Comparison of ENCODE assay signal across 26 cellular contexts in genomic region chr1:165137551-165138316, GRCh38.
"Had no signal": no experiment of that assay in that cellular context is flagged by ENCODE, and none has a peak within 500 bp of the region (broad histone marks: within the 10 kb centered on the region; RNA-seq: fewer than 3 reads in every experiment).

No MANE protein-coding gene starts in this region.

- H3K9me3 ChIP-seq: gastrocnemius medialis, left lung, mucosa of descending colon, prostate gland, right atrium auricular region, sigmoid colon, testis, tibial artery had no signal

- H3K4me3 ChIP-seq: dorsolateral prefrontal cortex, gastrocnemius medialis, left lung, mucosa of descending colon, prostate gland, right atrium auricular region, sigmoid colon, testis, tibial artery had no signal

- H3K9me3 Mint-ChIP-seq: mesothelial cell of epicardium; natural killer cell treated with Interleukin-12 subunit alpha and Interleukin-12 subunit beta and Interleukin-15 and Interleukin-18, amount 100 ng/mL, for 72 hours; neural crest cell; type B pancreatic cell had no signal

- ATAC-seq: gastrocnemius medialis; left cardiac atrium; left lung; mucosa of descending colon; natural killer cell treated with Interleukin-12 subunit alpha and Interleukin-12 subunit beta and Interleukin-15 and Interleukin-18, amount 100 ng/mL, for 72 hours; stimulated activated effector memory CD8-positive, alpha-beta T cell treated with anti-CD3 and anti-CD28 coated beads, Interleukin-12 subunit alpha, Interleukin-12 subunit beta, amount 100 ng/mL, for 72 hours; stimulated activated naive CD8-positive, alpha-beta T cell treated with anti-CD3 and anti-CD28 coated beads, Interleukin-15, Interleukin-2, amounts not matched to agents 100 U/mL and 50 U/mL, for 24 hours had no signal

- H2AFZ ChIP-seq: parathyroid adenoma had no signal

- H3K9ac ChIP-seq: parathyroid adenoma had no signal

- H3K27ac Mint-ChIP-seq: mesothelial cell of epicardium; natural killer cell treated with Interleukin-12 subunit alpha and Interleukin-12 subunit beta and Interleukin-15 and Interleukin-18, amount 100 ng/mL, for 72 hours; stimulated activated effector memory CD8-positive, alpha-beta T cell treated with anti-CD3 and anti-CD28 coated beads, Interleukin-12 subunit alpha, Interleukin-12 subunit beta, amount 100 ng/mL, for 72 hours; type B pancreatic cell had no signal

- H3K4me3 Mint-ChIP-seq: mesothelial cell of epicardium; natural killer cell treated with Interleukin-12 subunit alpha and Interleukin-12 subunit beta and Interleukin-15 and Interleukin-18, amount 100 ng/mL, for 72 hours; neural crest cell; stimulated activated effector memory CD8-positive, alpha-beta T cell treated with anti-CD3 and anti-CD28 coated beads, Interleukin-12 subunit alpha, Interleukin-12 subunit beta, amount 100 ng/mL, for 72 hours; type B pancreatic cell had no signal

- H3K4me1 ChIP-seq: gastrocnemius medialis, left lung, parathyroid adenoma, prostate gland, right atrium auricular region, sigmoid colon, testis, tibial artery had no signal

- H3K27me3 ChIP-seq: right atrium auricular region, testis had no signal

- H3K4me1 Mint-ChIP-seq: naive B cell; neural crest cell; stimulated activated effector memory CD8-positive, alpha-beta T cell treated with anti-CD3 and anti-CD28 coated beads, Interleukin-12 subunit alpha, Interleukin-12 subunit beta, amount 100 ng/mL, for 72 hours had no signal

- DNase-seq: effector CD4-positive, alpha-beta T cell; foreskin fibroblast; gastrocnemius medialis; head of caudate nucleus; left cardiac atrium; left lung; mesenchymal stem cell; mucosa of descending colon; naive B cell; sigmoid colon; stimulated activated CD4-positive, alpha-beta T cell treated with anti-CD3 and anti-CD28 coated beads, Interleukin-2, amount 100 ng/mL, for 24 hours; stimulated activated CD4-positive, alpha-beta T cell treated with anti-CD3 and anti-CD28 coated beads, Interleukin-4, amount 100 ng/mL, for 24 hours; stimulated activated naive CD8-positive, alpha-beta T cell treated with anti-CD3 and anti-CD28 coated beads, Interleukin-15, Interleukin-2, amounts not matched to agents 100 U/mL and 50 U/mL, for 24 hours; substantia nigra; testis; tibial artery had no signal

- H3K36me3 ChIP-seq: gastrocnemius medialis, left lung, prostate gland, right atrium auricular region, sigmoid colon, tibial artery had no signal

- FAIRE-seq: colon had no signal

- H3K36me3 Mint-ChIP-seq: mesothelial cell of epicardium; natural killer cell treated with Interleukin-12 subunit alpha and Interleukin-12 subunit beta and Interleukin-15 and Interleukin-18, amount 100 ng/mL, for 72 hours; stimulated activated effector memory CD8-positive, alpha-beta T cell treated with anti-CD3 and anti-CD28 coated beads, Interleukin-12 subunit alpha, Interleukin-12 subunit beta, amount 100 ng/mL, for 72 hours; type B pancreatic cell had no signal

- H3K27ac ChIP-seq: dorsolateral prefrontal cortex, gastrocnemius medialis, left lung, parathyroid adenoma, prostate gland, right atrium auricular region, sigmoid colon, testis, tibial artery had no signal

- H3K79me2 ChIP-seq: parathyroid adenoma had no signal
